ENCODE assay signal across 1 cellular context in genomic region chr15:45586990-45587860, GRCh38.
TF ChIP-seq lines count a peak whose summit lies in the region.

A gene with protein sequence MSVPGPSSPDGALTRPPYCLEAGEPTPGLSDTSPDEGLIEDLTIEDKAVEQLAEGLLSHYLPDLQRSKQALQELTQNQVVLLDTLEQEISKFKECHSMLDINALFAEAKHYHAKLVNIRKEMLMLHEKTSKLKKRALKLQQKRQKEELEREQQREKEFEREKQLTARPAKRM (plus strand): TSS chr15:45587379. CDS start chr15:45587444, 65 bp downstream.

TF ChIP-seq in GM12878, 131 proteins besides CTCF, POLR2A, EP300 and RAD21 (continued from another document and continues in another):
- no peak for TF ChIP-seq FOS (IDR thresholded peaks at IDR 0.05; ENCODE audit: borderline replicate concordance, extremely low read depth, insufficient read length)
- no peak for TF ChIP-seq CEBPZ (IDR thresholded peaks at IDR 0.05; ENCODE audit: low read depth, low read length)
- TF ChIP-seq E2F8 (IDR thresholded peaks at IDR 0.05; ENCODE audit: low read depth, partially characterized antibody), result peak; percentile 68
- peak; percentile 86 for TF ChIP-seq SIN3A (IDR thresholded peaks at IDR 0.05; ENCODE audit: low read depth, low read length)
- TF ChIP-seq CBX3 (IDR thresholded peaks at IDR 0.05; ENCODE audit: borderline replicate concordance, low read depth), result no peak
- no peak for TF ChIP-seq NRF1 (conservative IDR thresholded peaks at IDR 0.05; ENCODE audit: low read depth, low read length)
- TF ChIP-seq CREB1 (IDR thresholded peaks at IDR 0.05; ENCODE audit: low read depth), result peak; percentile 94
- 0 out of 2 replicates have a peak, but pooled peaks have one; percentile 39 for TF ChIP-seq PAX8 (IDR thresholded peaks at IDR 0.05)
- TF ChIP-seq, protein P1, sequence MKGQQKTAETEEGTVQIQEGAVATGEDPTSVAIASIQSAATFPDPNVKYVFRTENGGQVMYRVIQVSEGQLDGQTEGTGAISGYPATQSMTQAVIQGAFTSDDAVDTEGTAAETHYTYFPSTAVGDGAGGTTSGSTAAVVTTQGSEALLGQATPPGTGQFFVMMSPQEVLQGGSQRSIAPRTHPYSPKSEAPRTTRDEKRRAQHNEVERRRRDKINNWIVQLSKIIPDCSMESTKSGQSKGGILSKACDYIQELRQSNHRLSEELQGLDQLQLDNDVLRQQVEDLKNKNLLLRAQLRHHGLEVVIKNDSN (IDR thresholded peaks at IDR 0.05; ENCODE audit: borderline replicate concordance, extremely low read length, insufficient read depth, low read depth, low read length), result peak; percentile 55
- peak; percentile 97 for TF ChIP-seq CREM (IDR thresholded peaks at IDR 0.05; ENCODE audit: low read depth)
- no peak for TF ChIP-seq ESRRA (IDR thresholded peaks at IDR 0.05; ENCODE audit: low read length)
- TF ChIP-seq, protein P2, sequence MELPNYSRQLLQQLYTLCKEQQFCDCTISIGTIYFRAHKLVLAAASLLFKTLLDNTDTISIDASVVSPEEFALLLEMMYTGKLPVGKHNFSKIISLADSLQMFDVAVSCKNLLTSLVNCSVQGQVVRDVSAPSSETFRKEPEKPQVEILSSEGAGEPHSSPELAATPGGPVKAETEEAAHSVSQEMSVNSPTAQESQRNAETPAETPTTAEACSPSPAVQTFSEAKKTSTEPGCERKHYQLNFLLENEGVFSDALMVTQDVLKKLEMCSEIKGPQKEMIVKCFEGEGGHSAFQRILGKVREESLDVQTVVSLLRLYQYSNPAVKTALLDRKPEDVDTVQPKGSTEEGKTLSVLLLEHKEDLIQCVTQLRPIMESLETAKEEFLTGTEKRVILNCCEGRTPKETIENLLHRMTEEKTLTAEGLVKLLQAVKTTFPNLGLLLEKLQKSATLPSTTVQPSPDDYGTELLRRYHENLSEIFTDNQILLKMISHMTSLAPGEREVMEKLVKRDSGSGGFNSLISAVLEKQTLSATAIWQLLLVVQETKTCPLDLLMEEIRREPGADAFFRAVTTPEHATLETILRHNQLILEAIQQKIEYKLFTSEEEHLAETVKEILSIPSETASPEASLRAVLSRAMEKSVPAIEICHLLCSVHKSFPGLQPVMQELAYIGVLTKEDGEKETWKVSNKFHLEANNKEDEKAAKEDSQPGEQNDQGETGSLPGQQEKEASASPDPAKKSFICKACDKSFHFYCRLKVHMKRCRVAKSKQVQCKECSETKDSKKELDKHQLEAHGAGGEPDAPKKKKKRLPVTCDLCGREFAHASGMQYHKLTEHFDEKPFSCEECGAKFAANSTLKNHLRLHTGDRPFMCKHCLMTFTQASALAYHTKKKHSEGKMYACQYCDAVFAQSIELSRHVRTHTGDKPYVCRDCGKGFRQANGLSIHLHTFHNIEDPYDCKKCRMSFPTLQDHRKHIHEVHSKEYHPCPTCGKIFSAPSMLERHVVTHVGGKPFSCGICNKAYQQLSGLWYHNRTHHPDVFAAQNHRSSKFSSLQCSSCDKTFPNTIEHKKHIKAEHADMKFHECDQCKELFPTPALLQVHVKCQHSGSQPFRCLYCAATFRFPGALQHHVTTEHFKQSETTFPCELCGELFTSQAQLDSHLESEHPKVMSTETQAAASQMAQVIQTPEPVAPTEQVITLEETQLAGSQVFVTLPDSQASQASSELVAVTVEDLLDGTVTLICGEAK (IDR thresholded peaks at IDR 0.05; ENCODE audit: borderline replicate concordance), result peak; percentile 98
- peak; percentile 83 for TF ChIP-seq POU2F2 (IDR thresholded peaks at IDR 0.05; ENCODE audit: borderline replicate concordance, low read depth, low read length)
- peak; percentile 94 for TF ChIP-seq TAF1 (IDR thresholded peaks at IDR 0.05; ENCODE audit: borderline replicate concordance, low read depth, low read length)
- 0 out of 2 replicates have a peak, but pooled peaks have one; percentile 35 for TF ChIP-seq BRCA1 (IDR thresholded peaks at IDR 0.05; ENCODE audit: low read depth, low read length)
- peak; percentile 84 to 91 for TF ChIP-seq BHLHE40 (IDR thresholded peaks at IDR 0.05; ENCODE audit: borderline replicate concordance in 1 of 2, low read depth in 2 of 2, low read length in 1 of 2)
- TF ChIP-seq CBX5 (IDR thresholded peaks at IDR 0.05; ENCODE audit: low read depth), result 0 out of 2 replicates have a peak, but pooled peaks have one; percentile 16
- peak; percentile 33 for TF ChIP-seq SIX5 (IDR thresholded peaks at IDR 0.05; ENCODE audit: low read depth, low read length, severe bottlenecking)
- no peak for TF ChIP-seq SUPT20H (IDR thresholded peaks at IDR 0.05; ENCODE audit: borderline replicate concordance, control insufficient read depth, low read depth, low read length)
- peak; percentile 34; the same call in 1 of the 2 replicates for TF ChIP-seq JUND (IDR thresholded peaks at IDR 0.05; ENCODE audit: low read depth, low read length)
- no peak; the same call in none of the 2 replicates for TF ChIP-seq LARP7 (IDR thresholded peaks at IDR 0.05)
- TF ChIP-seq PBX3 (IDR thresholded peaks at IDR 0.05; ENCODE audit: insufficient replicate concordance, low read depth, low read length), result peak; percentile 16
- TF ChIP-seq, protein P3, sequence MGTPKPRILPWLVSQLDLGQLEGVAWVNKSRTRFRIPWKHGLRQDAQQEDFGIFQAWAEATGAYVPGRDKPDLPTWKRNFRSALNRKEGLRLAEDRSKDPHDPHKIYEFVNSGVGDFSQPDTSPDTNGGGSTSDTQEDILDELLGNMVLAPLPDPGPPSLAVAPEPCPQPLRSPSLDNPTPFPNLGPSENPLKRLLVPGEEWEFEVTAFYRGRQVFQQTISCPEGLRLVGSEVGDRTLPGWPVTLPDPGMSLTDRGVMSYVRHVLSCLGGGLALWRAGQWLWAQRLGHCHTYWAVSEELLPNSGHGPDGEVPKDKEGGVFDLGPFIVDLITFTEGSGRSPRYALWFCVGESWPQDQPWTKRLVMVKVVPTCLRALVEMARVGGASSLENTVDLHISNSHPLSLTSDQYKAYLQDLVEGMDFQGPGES (IDR thresholded peaks at IDR 0.05), result peak; percentile 0; the same call in 1 of the 2 replicates
- TF ChIP-seq, protein P4, sequence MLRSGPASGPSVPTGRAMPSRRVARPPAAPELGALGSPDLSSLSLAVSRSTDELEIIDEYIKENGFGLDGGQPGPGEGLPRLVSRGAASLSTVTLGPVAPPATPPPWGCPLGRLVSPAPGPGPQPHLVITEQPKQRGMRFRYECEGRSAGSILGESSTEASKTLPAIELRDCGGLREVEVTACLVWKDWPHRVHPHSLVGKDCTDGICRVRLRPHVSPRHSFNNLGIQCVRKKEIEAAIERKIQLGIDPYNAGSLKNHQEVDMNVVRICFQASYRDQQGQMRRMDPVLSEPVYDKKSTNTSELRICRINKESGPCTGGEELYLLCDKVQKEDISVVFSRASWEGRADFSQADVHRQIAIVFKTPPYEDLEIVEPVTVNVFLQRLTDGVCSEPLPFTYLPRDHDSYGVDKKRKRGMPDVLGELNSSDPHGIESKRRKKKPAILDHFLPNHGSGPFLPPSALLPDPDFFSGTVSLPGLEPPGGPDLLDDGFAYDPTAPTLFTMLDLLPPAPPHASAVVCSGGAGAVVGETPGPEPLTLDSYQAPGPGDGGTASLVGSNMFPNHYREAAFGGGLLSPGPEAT (IDR thresholded peaks at IDR 0.05; ENCODE audit: low read depth), result peak; percentile 92
- TF ChIP-seq CBFB (IDR thresholded peaks at IDR 0.05; ENCODE audit: low read depth), result peak; percentile 58
- peak; percentile 76 for TF ChIP-seq HDGF (IDR thresholded peaks at IDR 0.05)
- TF ChIP-seq RCOR1 (conservative IDR thresholded peaks at IDR 0.05; ENCODE audit: low read depth, low read length), result 0 out of 2 replicates have a peak, but pooled peaks have one; percentile 66
- no peak for TF ChIP-seq ZNF622 (IDR thresholded peaks at IDR 0.05)
- TF ChIP-seq TCF12 (IDR thresholded peaks at IDR 0.05; ENCODE audit: low read depth, low read length), result 0 out of 2 replicates have a peak, but pooled peaks have one; percentile 4
- TF ChIP-seq BACH1 (IDR thresholded peaks at IDR 0.05; ENCODE audit: borderline replicate concordance), result 0 out of 2 replicates have a peak, but pooled peaks have one; percentile 23
- TF ChIP-seq, protein P5, sequence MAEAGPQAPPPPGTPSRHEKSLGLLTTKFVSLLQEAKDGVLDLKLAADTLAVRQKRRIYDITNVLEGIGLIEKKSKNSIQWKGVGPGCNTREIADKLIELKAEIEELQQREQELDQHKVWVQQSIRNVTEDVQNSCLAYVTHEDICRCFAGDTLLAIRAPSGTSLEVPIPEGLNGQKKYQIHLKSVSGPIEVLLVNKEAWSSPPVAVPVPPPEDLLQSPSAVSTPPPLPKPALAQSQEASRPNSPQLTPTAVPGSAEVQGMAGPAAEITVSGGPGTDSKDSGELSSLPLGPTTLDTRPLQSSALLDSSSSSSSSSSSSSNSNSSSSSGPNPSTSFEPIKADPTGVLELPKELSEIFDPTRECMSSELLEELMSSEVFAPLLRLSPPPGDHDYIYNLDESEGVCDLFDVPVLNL (IDR thresholded peaks at IDR 0.05; ENCODE audit: low read depth, low read length), result no peak
- TF ChIP-seq NBN (IDR thresholded peaks at IDR 0.05), result peak; percentile 96
- peak; percentile 54 for TF ChIP-seq FOXK2 (IDR thresholded peaks at IDR 0.05)
- TF ChIP-seq, protein P6, sequence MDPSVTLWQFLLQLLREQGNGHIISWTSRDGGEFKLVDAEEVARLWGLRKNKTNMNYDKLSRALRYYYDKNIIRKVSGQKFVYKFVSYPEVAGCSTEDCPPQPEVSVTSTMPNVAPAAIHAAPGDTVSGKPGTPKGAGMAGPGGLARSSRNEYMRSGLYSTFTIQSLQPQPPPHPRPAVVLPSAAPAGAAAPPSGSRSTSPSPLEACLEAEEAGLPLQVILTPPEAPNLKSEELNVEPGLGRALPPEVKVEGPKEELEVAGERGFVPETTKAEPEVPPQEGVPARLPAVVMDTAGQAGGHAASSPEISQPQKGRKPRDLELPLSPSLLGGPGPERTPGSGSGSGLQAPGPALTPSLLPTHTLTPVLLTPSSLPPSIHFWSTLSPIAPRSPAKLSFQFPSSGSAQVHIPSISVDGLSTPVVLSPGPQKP (IDR thresholded peaks at IDR 0.05; ENCODE audit: low read depth, low read length), result peak; percentile 78
- peak; percentile 73 for TF ChIP-seq GATAD2B (conservative IDR thresholded peaks at IDR 0.05; ENCODE audit: low read depth)
- TF ChIP-seq ZNF384 (IDR thresholded peaks at IDR 0.05; ENCODE audit: borderline replicate concordance, low read depth, low read length), result no peak
- TF ChIP-seq RFX5 (IDR thresholded peaks at IDR 0.05; ENCODE audit: low read depth, low read length), result peak; percentile 43; the same call in 1 of the 2 replicates
- TF ChIP-seq RB1 (IDR thresholded peaks at IDR 0.05; ENCODE audit: borderline replicate concordance), result peak; percentile 81; the same call in 1 of the 2 replicates
- TF ChIP-seq ZBED1 (IDR thresholded peaks at IDR 0.05; ENCODE audit: borderline replicate concordance), result no peak
